Comparison of ENCODE assay signal across 31 cellular contexts in genomic region chr2:31404302-31404701, GRCh38. TPM values are rescaled to one million over a fixed set of nuclear protein-coding genes. Genes with fewer than 3 reads are reported as not detected.
"Had no signal": no experiment of that assay in that cellular context is flagged by ENCODE, and none has a peak within 500 bp of the region (broad histone marks: within the 10 kb centered on the region; RNA-seq: fewer than 3 reads in every experiment).

No MANE protein-coding gene starts in this region.

- H3K4me3 ChIP-seq: ascending aorta, body of pancreas, Peyer's patch, SK-N-MC had no signal

- DNase-seq: activated B cell treated with CpG ODN at 0.5 μM for 24 hours; activated CD4-positive, alpha-beta memory T cell treated with anti-CD3 and anti-CD28 coated beads for 36 hours; activated CD4-positive, alpha-beta T cell treated with anti-CD3 and anti-CD28 coated beads, Interleukin-2, amount 10 ng/mL, durations not matched to agents 7 days and 5 days; activated CD8-positive, alpha-beta memory T cell treated with anti-CD3 and anti-CD28 coated beads for 24 hours; activated effector memory CD4-positive, alpha-beta T cell treated with anti-CD3 and anti-CD28 coated beads, Interleukin-2, amount 50 U/mL, for 16 hours; activated naive CD4-positive, alpha-beta T cell treated with Interleukin-2 at 50 U/mL for 16 hours; activated naive CD8-positive, alpha-beta T cell treated with anti-CD3 and anti-CD28 coated beads, Interleukin-2, amount 50 U/mL, for 24 hours; activated T-cell treated with anti-CD3 and anti-CD28 coated beads, Interleukin-2, amount 50 U/mL, for 4 hours; amniotic stem cell; body of pancreas; central memory CD4-positive, alpha-beta T cell; Kasumi-1; NCI-H1092; NCI-H1417; NCI-H2029; NCI-H2107; NCI-H2171 treated with DMSO at 0.1 percent for 48 hours; NCI-H226; NCI-H526 treated with DMSO at 0.1 percent for 48 hours; NCI-H82; Peyer's patch; T-cell; T-helper 2 cell; T1000 had no signal

- H3K9me3 ChIP-seq: ascending aorta, body of pancreas, Peyer's patch had no signal

- H3K27ac ChIP-seq: ascending aorta, body of pancreas, SK-N-MC had no signal

- ATAC-seq: activated naive CD4-positive, alpha-beta T cell treated with anti-CD3 and anti-CD28 coated beads, Interleukin-2, amount 50 U/mL, for 72 hours; activated naive CD8-positive, alpha-beta T cell treated with anti-CD3 and anti-CD28 coated beads, Interleukin-2, amount 50 U/mL, for 24 hours; activated T-cell treated with anti-CD3 and anti-CD28 coated beads, Interleukin-2, amount 50 U/mL, for 4 hours; body of pancreas; Right ventricle myocardium inferior; T-cell had no signal

- H3K4me1 ChIP-seq: ascending aorta, body of pancreas, Peyer's patch had no signal

- H3K27me3 ChIP-seq: ascending aorta, body of pancreas, Peyer's patch had no signal

- FAIRE-seq: bronchial epithelial cell, TTC549 had no signal

- H3K36me3 ChIP-seq: ascending aorta, Peyer's patch had no signal

RNA-seq across cellular contexts. Expression of gene XDH, which starts 10.2 kb away (rescaled TPM):
- total RNA-seq: activated B cell treated with CpG ODN at 0.5 μM for 24 hours; activated CD4-positive, alpha-beta memory T cell treated with anti-CD3 and anti-CD28 coated beads for 36 hours; activated naive CD4-positive, alpha-beta T cell treated with anti-CD3 and anti-CD28 coated beads, Interleukin-2, amount 50 U/mL, for 72 hours; activated T-cell treated with anti-CD3 and anti-CD28 coated beads, Interleukin-2, amount 50 U/mL, for 4 hours; ascending aorta; OCI-LY7; Right ventricle myocardium inferior had no signal
